ENCODE assay signal across 15 cellular contexts in the genomic region with DNA sequence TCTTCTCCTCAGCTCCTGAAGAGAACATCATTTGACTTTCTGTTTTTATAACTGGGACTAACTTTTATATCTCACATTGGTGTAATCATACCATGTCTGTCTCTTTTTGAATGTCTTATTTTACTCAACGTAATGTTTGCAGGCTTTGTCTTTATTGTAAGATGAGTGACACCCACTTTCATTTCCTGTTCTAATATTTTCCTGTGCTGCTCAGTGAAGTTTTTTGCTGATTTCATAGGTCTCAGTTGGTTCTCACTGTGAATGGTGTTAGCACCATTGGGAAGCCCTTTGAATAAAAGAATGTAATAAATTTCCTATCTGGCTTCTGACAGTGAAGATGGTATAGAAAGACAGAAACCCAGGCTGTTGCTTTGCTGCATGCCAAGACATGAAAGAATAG.
DNase-seq lines count a peak whose midpoint lies in the region; ATAC-seq lines count a peak whose summit lies in the region.
"Had no signal": no experiment of that assay in that cellular context is flagged by ENCODE, and none has a peak within 500 bp of the region (broad histone marks: within the 10 kb centered on the region; RNA-seq: fewer than 3 reads in every experiment).

No MANE protein-coding gene starts in this region.

- ATAC-seq in activated CD4-positive, CD25-positive, alpha-beta regulatory T cell treated with anti-CD3 and anti-CD28 coated beads, Interleukin-2, amount 50 U/mL, for 24 hours = peak; percentile 26 to 36
- ATAC-seq in GM19351 (IDR thresholded peaks at IDR 0.05; ENCODE audit: unreplicated experiment) = peak; percentile 42
- no peak for ATAC-seq in natural killer cell treated with Interleukin-12 subunit alpha and Interleukin-12 subunit beta and Interleukin-15 and Interleukin-18, amount 100 ng/mL, for 72 hours
- no peak for ATAC-seq in GM19452 (IDR thresholded peaks at IDR 0.05; ENCODE audit: unreplicated experiment)
- ATAC-seq in HG03196 (IDR thresholded peaks at IDR 0.05; ENCODE audit: unreplicated experiment) = no peak

- H3K9me3 Mint-ChIP-seq in activated T-helper 1 cell treated with anti-CD3 and anti-CD28 coated beads, Interleukin-12 subunit alpha, Interleukin-12 subunit beta, Interleukin-2, Interleukin-4 antibody, amounts not matched to agents 30 ng/mL and 10 ng/mL and 1 ng/mL, durations not matched to agents 14 hours and 24 hours and 36 hours = no peaks in the 10 kb centered on the region
- no peaks in the 10 kb centered on the region for H3K9me3 Mint-ChIP-seq in natural killer cell treated with Interleukin-12 subunit alpha and Interleukin-12 subunit beta and Interleukin-15 and Interleukin-18, amount 100 ng/mL, for 72 hours

- DNase-seq in activated CD4-positive, CD25-positive, alpha-beta regulatory T cell treated with anti-CD3 and anti-CD28 coated beads, Interleukin-2, amount 50 U/mL, for 72 hours = no peak
- DNase-seq in activated T-helper 1 cell treated with anti-CD3 and anti-CD28 coated beads, Interleukin-12 subunit alpha, Interleukin-12 subunit beta, Interleukin-2, Interleukin-4 antibody, amounts not matched to agents 30 ng/mL and 10 ng/mL and 1 ng/mL, durations not matched to agents 14 hours and 24 hours and 36 hours (ENCODE audit: low spot score) = no peak
- no peak for DNase-seq in natural killer cell treated with Interleukin-12 subunit alpha and Interleukin-12 subunit beta and Interleukin-15 and Interleukin-18, amount 100 ng/mL, for 72 hours (ENCODE audit: low spot score)
- no peak for DNase-seq in middle frontal gyrus (ENCODE audit: extremely low spot score, low spot score)
- DNase-seq: 8988T; mammary epithelial cell; NCI-H2107; NK-92 treated with Interleukin-12 subunit alpha and Interleukin-12 subunit beta, amount 100 ng/mL, for 24 hours; ovary; spleen; tibial artery had no signal

- H3K4me1 Mint-ChIP-seq in activated T-helper 1 cell treated with anti-CD3 and anti-CD28 coated beads, Interleukin-12 subunit alpha, Interleukin-12 subunit beta, Interleukin-2, Interleukin-4 antibody, amounts not matched to agents 30 ng/mL and 10 ng/mL and 1 ng/mL, durations not matched to agents 14 hours and 24 hours and 36 hours (ENCODE audit: low read depth) = peaks cover 51% of the 10 kb centered on the region
- peaks cover 39 to 46% of the 10 kb centered on the region in 2 donors for H3K4me1 Mint-ChIP-seq in natural killer cell treated with Interleukin-12 subunit alpha and Interleukin-12 subunit beta and Interleukin-15 and Interleukin-18, amount 100 ng/mL, for 72 hours (ENCODE audit: low read depth in 2 of 2)

- intact Hi-C loops in activated T-helper 1 cell treated with anti-CD3 and anti-CD28 coated beads, Interleukin-12 subunit alpha, Interleukin-12 subunit beta, Interleukin-2, Interleukin-4 antibody, amounts not matched to agents 30 ng/mL and 10 ng/mL and 1 ng/mL, durations not matched to agents 14 hours and 24 hours and 36 hours (cut with micrococcal nuclease) = loop anchor here (5.0 kb wide), 1 partner anchor 138 kb away; a partner anchor contains a TSS

- H3K27ac Mint-ChIP-seq in activated T-helper 1 cell treated with anti-CD3 and anti-CD28 coated beads, Interleukin-12 subunit alpha, Interleukin-12 subunit beta, Interleukin-2, Interleukin-4 antibody, amounts not matched to agents 30 ng/mL and 10 ng/mL and 1 ng/mL, durations not matched to agents 14 hours and 24 hours and 36 hours = peak overlapping the region; percentile 15
- H3K27ac Mint-ChIP-seq in natural killer cell treated with Interleukin-12 subunit alpha and Interleukin-12 subunit beta and Interleukin-15 and Interleukin-18, amount 100 ng/mL, for 72 hours = peak overlapping the region; percentile 95 to 96

- peaks cover 2% of the 10 kb centered on the region for H3K27me3 Mint-ChIP-seq in activated T-helper 1 cell treated with anti-CD3 and anti-CD28 coated beads, Interleukin-12 subunit alpha, Interleukin-12 subunit beta, Interleukin-2, Interleukin-4 antibody, amounts not matched to agents 30 ng/mL and 10 ng/mL and 1 ng/mL, durations not matched to agents 14 hours and 24 hours and 36 hours (ENCODE audit: insufficient read depth)
- H3K27me3 Mint-ChIP-seq in natural killer cell treated with Interleukin-12 subunit alpha and Interleukin-12 subunit beta and Interleukin-15 and Interleukin-18, amount 100 ng/mL, for 72 hours = no peaks in the 10 kb centered on the region

- H3K36me3 Mint-ChIP-seq in activated T-helper 1 cell treated with anti-CD3 and anti-CD28 coated beads, Interleukin-12 subunit alpha, Interleukin-12 subunit beta, Interleukin-2, Interleukin-4 antibody, amounts not matched to agents 30 ng/mL and 10 ng/mL and 1 ng/mL, durations not matched to agents 14 hours and 24 hours and 36 hours (ENCODE audit: low read depth) = peaks cover 16% of the 10 kb centered on the region
- H3K36me3 Mint-ChIP-seq in natural killer cell treated with Interleukin-12 subunit alpha and Interleukin-12 subunit beta and Interleukin-15 and Interleukin-18, amount 100 ng/mL, for 72 hours = peaks cover 9% of the 10 kb centered on the region

- no peak overlapping the region for H3K4me3 Mint-ChIP-seq in activated T-helper 1 cell treated with anti-CD3 and anti-CD28 coated beads, Interleukin-12 subunit alpha, Interleukin-12 subunit beta, Interleukin-2, Interleukin-4 antibody, amounts not matched to agents 30 ng/mL and 10 ng/mL and 1 ng/mL, durations not matched to agents 14 hours and 24 hours and 36 hours
- peak overlapping the region; percentile 73 for H3K4me3 Mint-ChIP-seq in natural killer cell treated with Interleukin-12 subunit alpha and Interleukin-12 subunit beta and Interleukin-15 and Interleukin-18, amount 100 ng/mL, for 72 hours

Comparison
In these comparisons a context has a peak if more than half of its experiments do, and no peak if none do; other contexts are left out.
1. ATAC-seq: peak in activated CD4-positive, CD25-positive, alpha-beta regulatory T cell treated with anti-CD3 and anti-CD28 coated beads, Interleukin-2, amount 50 U/mL, for 24 hours (2 of 2) and GM19351 (single experiment); none in natural killer cell treated with Interleukin-12 subunit alpha and Interleukin-12 subunit beta and Interleukin-15 and Interleukin-18, amount 100 ng/mL, for 72 hours (0 of 2), GM19452 (single experiment) and HG03196 (single experiment).